7 cellular contexts compared by ENCODE assay signal in the genomic region with DNA sequence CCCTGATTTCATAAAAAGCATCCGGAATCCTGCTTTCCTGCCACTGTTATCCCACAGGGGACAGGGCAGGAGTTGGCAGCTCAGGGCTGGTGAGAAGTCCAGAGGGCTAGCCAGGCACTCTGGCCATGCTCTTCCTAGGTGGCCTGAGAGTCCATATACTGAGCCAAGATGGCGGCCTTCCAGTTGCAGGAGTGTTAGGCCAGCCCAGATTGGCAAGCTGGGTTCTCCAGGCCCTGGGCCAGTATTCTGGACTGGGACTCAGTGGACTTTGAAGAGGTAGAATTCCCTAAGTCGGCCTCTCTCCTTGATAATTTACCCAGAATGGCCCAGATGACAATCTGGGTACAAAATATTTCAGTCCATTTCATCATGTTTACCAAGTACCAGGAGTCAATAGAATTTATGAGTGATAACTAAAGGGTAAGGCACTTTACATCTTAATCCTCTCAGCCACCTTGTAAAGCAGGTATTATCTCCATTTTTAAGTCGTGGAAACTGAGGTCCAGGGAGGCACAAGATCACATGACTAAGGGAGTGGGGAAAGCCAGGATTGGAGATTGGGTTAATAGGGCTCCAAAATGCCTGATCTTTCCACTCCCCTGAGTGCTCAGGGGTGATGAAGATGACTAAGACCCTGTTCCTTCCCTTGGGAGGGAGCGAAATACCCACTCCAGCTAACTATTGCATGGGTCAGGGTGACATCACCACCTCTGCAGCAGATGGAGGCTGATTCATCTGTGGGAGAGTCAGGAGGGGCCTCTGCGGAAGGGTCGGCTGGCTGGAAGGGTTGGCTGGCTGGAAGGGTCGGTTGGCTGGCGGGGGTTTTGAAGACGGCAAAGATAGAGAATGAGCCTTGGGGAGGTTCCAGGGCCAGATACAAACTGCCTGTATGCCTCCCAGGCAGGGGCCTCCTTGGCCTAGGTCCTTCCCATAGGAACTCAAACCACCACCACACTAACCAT. TPM values are rescaled to one million over a fixed set of nuclear protein-coding genes. Genes with fewer than 3 reads are reported as not detected.
A peak's percentile ranks its signal among the peaks of the same experiment; 100 is the strongest.
DNase-seq lines count a peak whose midpoint lies in the region; ATAC-seq and TF ChIP-seq lines count a peak whose summit lies in the region.

No MANE protein-coding gene starts in this region.

- ATAC-seq in GM21786 (IDR thresholded peaks at IDR 0.05; ENCODE audit: unreplicated experiment) = no peak

- TF ChIP-seq POLR2A in testis (IDR thresholded peaks at IDR 0.05) = no peak

- peak overlapping the region; percentile 44 for H3K4me3 ChIP-seq in brain microvascular endothelial cell (ENCODE audit: low read depth, low read length)
- H3K4me3 ChIP-seq in testis = peak overlapping the region in 1 of 2 donors; percentile 65

- TF ChIP-seq CTCF in brain microvascular endothelial cell (IDR thresholded peaks at IDR 0.05; ENCODE audit: low read depth, low read length, missing control alignments) = no peak
- no peak for TF ChIP-seq CTCF in testis (IDR thresholded peaks at IDR 0.05)

- no peaks in the 10 kb centered on the region for H3K27me3 ChIP-seq in brain microvascular endothelial cell (replicated peaks)
- no peaks in the 10 kb centered on the region for H3K27me3 ChIP-seq in testis

- intact Hi-C loops in testis (cut with DNase I; ENCODE audit: low total_unique reads) = no loop called here

- WGBS in testis, 2 donors = 56 to 60% methylated on average over 10 of the region's 10 CpGs

- H3K27ac ChIP-seq in brain microvascular endothelial cell = peak overlapping the region; percentile 95
- H3K27ac ChIP-seq in testis = peak overlapping the region in 1 of 2 donors; percentile 39

- in situ Hi-C loops in brain microvascular endothelial cell (cut with HindIII; ENCODE audit: low pct_ligation_motif_present, low sequenced_read_pairs) = no loop called here

- DNase-seq in GM04504 (ENCODE audit: low read depth) (peak; percentile 96), NCI-H446 treated with DMSO at 0.1 percent for 48 hours (lab: John Stamatoyannopoulos, UW) (peak; percentile 72), brain microvascular endothelial cell (peak; percentile 98), iris pigment epithelial cell (ENCODE audit: low read depth) (peak; percentile 98), testis (no peak)
- DNase-seq in stimulated activated CD8-positive, alpha-beta memory T cell treated with anti-CD3 and anti-CD28 coated beads, Interleukin-4, amount 100 ng/mL, for 48 hours = peak; percentile 50

- no peaks in the 10 kb centered on the region for H3K9me3 ChIP-seq in testis

- H3K36me3 ChIP-seq in brain microvascular endothelial cell (replicated peaks) = no peaks in the 10 kb centered on the region
- H3K36me3 ChIP-seq in testis (ENCODE audit: low read depth, missing control alignments) = no peaks in the 10 kb centered on the region

- peaks cover 19% of the 10 kb centered on the region for H3K4me1 ChIP-seq in testis

RNA-seq across cellular contexts. Expression of gene MICALL1, which starts 1.2 kb away (rescaled TPM):
- total RNA-seq in testis = 10 to 100 TPM; 25.2 to 38.0 TPM
- 30.8 TPM for polyA plus RNA-seq in testis (ENCODE audit: insufficient read depth, low read depth, low replicate concordance)

RNA-seq across cellular contexts. Expression of gene C22orf23, which starts 48.5 kb away (rescaled TPM):
- total RNA-seq in testis = 10 to 100 TPM; 50.9 to 70.9 TPM
- 241 TPM for polyA plus RNA-seq in testis (ENCODE audit: insufficient read depth, low read depth, low replicate concordance)

RNA-seq across cellular contexts. Expression of gene POLR2F, which starts 48.6 kb away (rescaled TPM):
- total RNA-seq in testis = 100 to 1,000 TPM; 107 to 137 TPM
- polyA plus RNA-seq in testis (ENCODE audit: insufficient read depth, low read depth, low replicate concordance) = 88.7 TPM

RNA-seq across cellular contexts. Expression of gene EIF3L, which starts 55.6 kb away (rescaled TPM):
- 100 to 1,000 TPM; 185 to 316 TPM for total RNA-seq in testis
- 295 TPM for polyA plus RNA-seq in testis (ENCODE audit: insufficient read depth, low read depth, low replicate concordance)
